In genomic region chr17:72476575-72476986, GRCh38 we compare ENCODE assay signal across 12 cellular contexts.
DNase-seq lines count a peak whose midpoint lies in the region; ATAC-seq and TF ChIP-seq lines count a peak whose summit lies in the region.
"Had no signal": no experiment of that assay in that cellular context is flagged by ENCODE, and none has a peak within 500 bp of the region (broad histone marks: within the 10 kb centered on the region; RNA-seq: fewer than 3 reads in every experiment).

No MANE protein-coding gene starts in this region.

- intact Hi-C loops in transverse colon (cut with DNase I; ENCODE audit: low total_unique reads), result no loop called here

- no peaks in the 10 kb centered on the region for H3K27me3 ChIP-seq in transverse colon

- no peak for TF ChIP-seq CTCF in transverse colon (IDR thresholded peaks at IDR 0.05)

- TF ChIP-seq EP300 in transverse colon (IDR thresholded peaks at IDR 0.05; ENCODE audit: low read depth), result no peak

- peak overlapping the region in 3 of 4 donors; percentile 72 to 84 (median 78) for H3K27ac ChIP-seq in transverse colon

- 27 to 48% methylated on average over 9 to 12 of the region's 12 CpGs for WGBS in transverse colon (ENCODE audit: low coverage in 1 of 2), 2 donors

- no peak for ATAC-seq in HG03439 (IDR thresholded peaks at IDR 0.05; ENCODE audit: unreplicated experiment)
- ATAC-seq in GM21390 (IDR thresholded peaks at IDR 0.05; ENCODE audit: unreplicated experiment), result no peak
- no peak for ATAC-seq in HG03280 (IDR thresholded peaks at IDR 0.05; ENCODE audit: unreplicated experiment)
- ATAC-seq: K562 had no signal

- no peak for TF ChIP-seq POLR2A in transverse colon (IDR thresholded peaks at IDR 0.05)

- no peaks in the 10 kb centered on the region for H3K9me3 ChIP-seq in transverse colon

- DNase-seq in NCI-H2029 treated with DMSO at 0.1 percent for 48 hours (lab: John Stamatoyannopoulos, UW) (peak; percentile 36), NCI-H2029 (lab: John Stamatoyannopoulos, UW) (no peak), cerebellum (ENCODE audit: low spot score) (peak; percentile 27), left kidney (ENCODE audit: low read depth, low spot score) (peak; percentile 90), transverse colon (no peak)
- DNase-seq: activated naive CD4-positive, alpha-beta T cell treated with anti-CD3 and anti-CD28 coated beads, Interleukin-2, amount 10 ng/mL, durations not matched to agents 7 days and 5 days; Calu3; NCI-H1436 had no signal

- in situ Hi-C loops in transverse colon (cut with MboI; ENCODE audit: low pct_ligation_motif_present in 1 of 4, low pct_unique_long_range_greater_than_20kb in 1 of 4, low sequenced_read_pairs in 3 of 4), result no loop called here

- no peaks in the 10 kb centered on the region for H3K36me3 ChIP-seq in transverse colon

- H3K4me1 ChIP-seq in transverse colon, result peaks cover 0 to 49% (median 33%) of the 10 kb centered on the region in 4 donors

- no peak overlapping the region for H3K4me3 ChIP-seq in transverse colon
- H3K4me3 ChIP-seq: K562 had no signal

Comparison
In these comparisons a context has a peak if more than half of its experiments do, and no peak if none do; other contexts are left out.
1. DNase-seq: peak in NCI-H2029 treated with DMSO at 0.1 percent for 48 hours (single experiment), cerebellum (single experiment) and left kidney (single experiment); none in NCI-H2029 (single experiment) and transverse colon (single experiment).